In genomic region chr2:239288951-239289481, GRCh38 we compare ENCODE assay signal across 8 cellular contexts.
A peak's percentile ranks its signal among the peaks of the same experiment; 100 is the strongest.
DNase-seq lines count a peak whose midpoint lies in the region; ATAC-seq lines count a peak whose summit lies in the region.

No MANE protein-coding gene starts in this region.

- CTCF ChIA-PET in activated naive CD4-positive, alpha-beta T cell treated with anti-CD3 and anti-CD28 coated beads, Interleukin-2, amount 10 ng/mL, durations not matched to agents 7 days and 5 days (lab: Charles Lee), result interaction anchor here (0.7 to 2.1 kb wide), 4 partner anchors 13 to 51 kb away, joined by 3 to 13 read pairs (median 4); no protein-coding TSS in a partner anchor

- peak overlapping the region; percentile 68 for H3K4me3 Mint-ChIP-seq in activated naive CD4-positive, alpha-beta T cell treated with anti-CD3 and anti-CD28 coated beads, Interleukin-2, amount 10 ng/mL, durations not matched to agents 7 days and 5 days

- H3K4me1 ChIP-seq in muscle layer of duodenum (ENCODE audit: control insufficient read depth in 1 of 2, insufficient read depth in 2 of 2, low read length in 2 of 2), result peaks cover 28 to 88% of the 10 kb centered on the region in 2 donors

- H3K27ac Mint-ChIP-seq in activated naive CD4-positive, alpha-beta T cell treated with anti-CD3 and anti-CD28 coated beads, Interleukin-2, amount 10 ng/mL, durations not matched to agents 7 days and 5 days, result peak overlapping the region; percentile 100

- peak; percentile 77 for ATAC-seq in GM19372 (IDR thresholded peaks at IDR 0.05; ENCODE audit: low read depth, unreplicated experiment)
- ATAC-seq in HG03045 (IDR thresholded peaks at IDR 0.05; ENCODE audit: unreplicated experiment), result peak; percentile 70
- ATAC-seq in GM18519 (IDR thresholded peaks at IDR 0.05; ENCODE audit: low FRiP score, unreplicated experiment), result no peak

- peaks cover 2% of the 10 kb centered on the region for H3K27me3 Mint-ChIP-seq in activated naive CD4-positive, alpha-beta T cell treated with anti-CD3 and anti-CD28 coated beads, Interleukin-2, amount 10 ng/mL, durations not matched to agents 7 days and 5 days

- H3K4me1 Mint-ChIP-seq in activated naive CD4-positive, alpha-beta T cell treated with anti-CD3 and anti-CD28 coated beads, Interleukin-2, amount 10 ng/mL, durations not matched to agents 7 days and 5 days, result peaks cover 94% of the 10 kb centered on the region

- H3K9me3 ChIP-seq in muscle layer of duodenum (ENCODE audit: control insufficient read depth in 1 of 2, low read length in 2 of 2), result no peaks in the 10 kb centered on the region

- peak overlapping the region; percentile 49 for H3K27ac ChIP-seq in muscle layer of duodenum (ENCODE audit: low read length)

- peak; percentile 69 for DNase-seq in activated naive CD4-positive, alpha-beta T cell treated with anti-CD3 and anti-CD28 coated beads, Interleukin-2, amount 10 ng/mL, durations not matched to agents 7 days and 5 days
- DNase-seq in NCI-H2029 treated with DMSO at 0.1 percent for 48 hours (lab: John Stamatoyannopoulos, UW) (no peak), COLO668 (lab: John Stamatoyannopoulos, UW; ENCODE audit: unreplicated experiment) (no peak), KG1 (lab: John Stamatoyannopoulos, UW) (no peak)

- peak overlapping the region in 1 of 2 donors; percentile 22 for H3K4me3 ChIP-seq in muscle layer of duodenum (ENCODE audit: low read depth in 1 of 2, low read length in 2 of 2)

- H3K36me3 Mint-ChIP-seq in activated naive CD4-positive, alpha-beta T cell treated with anti-CD3 and anti-CD28 coated beads, Interleukin-2, amount 10 ng/mL, durations not matched to agents 7 days and 5 days, result peaks cover 30% of the 10 kb centered on the region

- no peaks in the 10 kb centered on the region for H3K36me3 ChIP-seq in muscle layer of duodenum (ENCODE audit: control insufficient read depth in 1 of 2, insufficient read depth in 2 of 2, low read length in 2 of 2)

- no peaks in the 10 kb centered on the region for H3K27me3 ChIP-seq in muscle layer of duodenum (ENCODE audit: low read depth, low read length)

- no peaks in the 10 kb centered on the region for H3K9me3 Mint-ChIP-seq in activated naive CD4-positive, alpha-beta T cell treated with anti-CD3 and anti-CD28 coated beads, Interleukin-2, amount 10 ng/mL, durations not matched to agents 7 days and 5 days
